In the genomic region with DNA sequence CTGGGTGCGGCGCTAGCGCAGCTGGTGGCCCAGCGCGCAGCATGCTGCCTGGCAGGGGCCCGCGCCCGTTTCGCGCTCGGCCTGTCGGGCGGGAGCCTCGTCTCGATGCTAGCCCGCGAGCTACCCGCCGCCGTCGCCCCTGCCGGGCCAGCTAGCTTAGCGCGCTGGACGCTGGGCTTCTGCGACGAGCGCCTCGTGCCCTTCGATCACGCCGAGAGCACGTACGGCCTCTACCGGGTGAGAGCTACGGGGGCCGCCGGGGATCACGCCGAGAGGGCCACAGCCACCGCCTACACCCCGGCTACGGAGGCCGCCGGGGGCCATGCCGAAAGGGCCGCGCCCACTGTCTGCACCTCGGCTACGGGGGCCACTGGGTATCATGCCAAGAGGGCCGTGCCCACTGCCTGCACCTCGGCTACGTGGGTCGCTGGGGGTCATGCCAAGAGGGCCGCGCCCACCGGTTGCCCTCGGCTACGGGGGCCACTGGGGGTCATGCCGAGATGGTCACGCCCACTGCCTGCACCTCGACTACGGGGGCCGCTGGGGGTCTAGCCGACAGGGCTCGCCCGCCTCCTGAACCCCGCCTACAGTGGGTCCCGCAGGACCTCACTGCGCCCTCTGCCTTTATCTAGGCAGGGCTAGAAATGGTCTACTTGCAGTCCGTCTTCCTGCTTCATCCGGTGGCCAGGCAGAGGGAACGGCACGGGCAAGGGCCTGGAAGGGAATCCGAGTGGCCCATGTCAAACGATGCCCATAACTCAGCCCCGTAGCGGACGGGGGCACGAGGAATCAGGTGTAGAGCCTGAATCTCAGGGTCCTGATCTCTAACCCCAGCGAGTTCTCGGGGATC, we compare ENCODE assay signal across 1 cellular context.
A peak's percentile ranks its signal among the peaks of the same experiment; 100 is the strongest.
TF ChIP-seq lines count a peak whose summit lies in the region.

No MANE protein-coding gene starts in this region.

TF ChIP-seq in HepG2, 621 proteins besides CTCF, POLR2A, EP300 and RAD21 (continued from another document and continues in another):
- 0 out of 2 replicates have a peak, but pooled peaks have one; percentile 33 for TF ChIP-seq HOMEZ (CRISPR knock-in tag; IDR thresholded peaks at IDR 0.05; ENCODE audit: low read depth)
- no peak for TF ChIP-seq TCF12 (IDR thresholded peaks at IDR 0.05)
- TF ChIP-seq TCF12 (CRISPR knock-in tag; IDR thresholded peaks at IDR 0.05): 0 out of 2 replicates have a peak, but pooled peaks have one; percentile 31
- TF ChIP-seq PAX8 (CRISPR knock-in tag; IDR thresholded peaks at IDR 0.05; ENCODE audit: borderline replicate concordance): peak; percentile 99; the same call in 1 of the 2 replicates
- peak; percentile 73 for TF ChIP-seq MLXIP (CRISPR knock-in tag; IDR thresholded peaks at IDR 0.05; ENCODE audit: borderline replicate concordance)
- peak; percentile 91; the same call in 1 of the 2 replicates for TF ChIP-seq ZNF780A (CRISPR knock-in tag; IDR thresholded peaks at IDR 0.05)
- TF ChIP-seq GATAD1 (CRISPR knock-in tag; IDR thresholded peaks at IDR 0.05): peak; percentile 89
- peak; percentile 98 for TF ChIP-seq ZNF510 (CRISPR knock-in tag; IDR thresholded peaks at IDR 0.05; ENCODE audit: low read depth)
- TF ChIP-seq, protein P1, sequence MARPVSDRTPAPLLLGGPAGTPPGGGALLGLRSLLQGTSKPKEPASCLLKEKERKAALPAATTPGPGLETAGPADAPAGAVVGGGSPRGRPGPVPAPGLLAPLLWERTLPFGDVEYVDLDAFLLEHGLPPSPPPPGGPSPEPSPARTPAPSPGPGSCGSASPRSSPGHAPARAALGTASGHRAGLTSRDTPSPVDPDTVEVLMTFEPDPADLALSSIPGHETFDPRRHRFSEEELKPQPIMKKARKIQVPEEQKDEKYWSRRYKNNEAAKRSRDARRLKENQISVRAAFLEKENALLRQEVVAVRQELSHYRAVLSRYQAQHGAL (CRISPR knock-in tag; IDR thresholded peaks at IDR 0.05; ENCODE audit: not compliant biosample characterization): peak; percentile 25
- TF ChIP-seq, protein P2, sequence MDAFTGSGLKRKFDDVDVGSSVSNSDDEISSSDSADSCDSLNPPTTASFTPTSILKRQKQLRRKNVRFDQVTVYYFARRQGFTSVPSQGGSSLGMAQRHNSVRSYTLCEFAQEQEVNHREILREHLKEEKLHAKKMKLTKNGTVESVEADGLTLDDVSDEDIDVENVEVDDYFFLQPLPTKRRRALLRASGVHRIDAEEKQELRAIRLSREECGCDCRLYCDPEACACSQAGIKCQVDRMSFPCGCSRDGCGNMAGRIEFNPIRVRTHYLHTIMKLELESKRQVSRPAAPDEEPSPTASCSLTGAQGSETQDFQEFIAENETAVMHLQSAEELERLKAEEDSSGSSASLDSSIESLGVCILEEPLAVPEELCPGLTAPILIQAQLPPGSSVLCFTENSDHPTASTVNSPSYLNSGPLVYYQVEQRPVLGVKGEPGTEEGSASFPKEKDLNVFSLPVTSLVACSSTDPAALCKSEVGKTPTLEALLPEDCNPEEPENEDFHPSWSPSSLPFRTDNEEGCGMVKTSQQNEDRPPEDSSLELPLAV (CRISPR knock-in tag; conservative IDR thresholded peaks at IDR 0.05; ENCODE audit: low read depth): no peak
- TF ChIP-seq ZNF850 (CRISPR knock-in tag; conservative IDR thresholded peaks at IDR 0.05): peak; percentile 88; the same call in 1 of the 2 replicates
- TF ChIP-seq ZNF260 (CRISPR knock-in tag; IDR thresholded peaks at IDR 0.05; ENCODE audit: borderline replicate concordance, low read depth): no peak
- no peak for TF ChIP-seq ZNF24 (IDR thresholded peaks at IDR 0.05)
- TF ChIP-seq E2F5 (CRISPR knock-in tag; conservative IDR thresholded peaks at IDR 0.05): peak; percentile 49
- TF ChIP-seq, protein P3, sequence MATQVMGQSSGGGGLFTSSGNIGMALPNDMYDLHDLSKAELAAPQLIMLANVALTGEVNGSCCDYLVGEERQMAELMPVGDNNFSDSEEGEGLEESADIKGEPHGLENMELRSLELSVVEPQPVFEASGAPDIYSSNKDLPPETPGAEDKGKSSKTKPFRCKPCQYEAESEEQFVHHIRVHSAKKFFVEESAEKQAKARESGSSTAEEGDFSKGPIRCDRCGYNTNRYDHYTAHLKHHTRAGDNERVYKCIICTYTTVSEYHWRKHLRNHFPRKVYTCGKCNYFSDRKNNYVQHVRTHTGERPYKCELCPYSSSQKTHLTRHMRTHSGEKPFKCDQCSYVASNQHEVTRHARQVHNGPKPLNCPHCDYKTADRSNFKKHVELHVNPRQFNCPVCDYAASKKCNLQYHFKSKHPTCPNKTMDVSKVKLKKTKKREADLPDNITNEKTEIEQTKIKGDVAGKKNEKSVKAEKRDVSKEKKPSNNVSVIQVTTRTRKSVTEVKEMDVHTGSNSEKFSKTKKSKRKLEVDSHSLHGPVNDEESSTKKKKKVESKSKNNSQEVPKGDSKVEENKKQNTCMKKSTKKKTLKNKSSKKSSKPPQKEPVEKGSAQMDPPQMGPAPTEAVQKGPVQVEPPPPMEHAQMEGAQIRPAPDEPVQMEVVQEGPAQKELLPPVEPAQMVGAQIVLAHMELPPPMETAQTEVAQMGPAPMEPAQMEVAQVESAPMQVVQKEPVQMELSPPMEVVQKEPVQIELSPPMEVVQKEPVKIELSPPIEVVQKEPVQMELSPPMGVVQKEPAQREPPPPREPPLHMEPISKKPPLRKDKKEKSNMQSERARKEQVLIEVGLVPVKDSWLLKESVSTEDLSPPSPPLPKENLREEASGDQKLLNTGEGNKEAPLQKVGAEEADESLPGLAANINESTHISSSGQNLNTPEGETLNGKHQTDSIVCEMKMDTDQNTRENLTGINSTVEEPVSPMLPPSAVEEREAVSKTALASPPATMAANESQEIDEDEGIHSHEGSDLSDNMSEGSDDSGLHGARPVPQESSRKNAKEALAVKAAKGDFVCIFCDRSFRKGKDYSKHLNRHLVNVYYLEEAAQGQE (IDR thresholded peaks at IDR 0.05; ENCODE audit: borderline replicate concordance in 1 of 2, low read depth in 1 of 2, low read length in 2 of 2): peak in 1 of 2 experiments; percentile 9; a peak in 1 of 4 replicates
- TF ChIP-seq ZNF101 (CRISPR knock-in tag; IDR thresholded peaks at IDR 0.05; ENCODE audit: borderline replicate concordance, low read depth): peak; percentile 89; the same call in 1 of the 2 replicates
- no peak for TF ChIP-seq ZKSCAN1 (IDR thresholded peaks at IDR 0.05; ENCODE audit: low read length)
- peak; percentile 70 for TF ChIP-seq MZF1 (CRISPR knock-in tag; IDR thresholded peaks at IDR 0.05; ENCODE audit: borderline replicate concordance)
- peak; percentile 95 for TF ChIP-seq ZNF343 (CRISPR knock-in tag; IDR thresholded peaks at IDR 0.05)
- TF ChIP-seq, protein P4, sequence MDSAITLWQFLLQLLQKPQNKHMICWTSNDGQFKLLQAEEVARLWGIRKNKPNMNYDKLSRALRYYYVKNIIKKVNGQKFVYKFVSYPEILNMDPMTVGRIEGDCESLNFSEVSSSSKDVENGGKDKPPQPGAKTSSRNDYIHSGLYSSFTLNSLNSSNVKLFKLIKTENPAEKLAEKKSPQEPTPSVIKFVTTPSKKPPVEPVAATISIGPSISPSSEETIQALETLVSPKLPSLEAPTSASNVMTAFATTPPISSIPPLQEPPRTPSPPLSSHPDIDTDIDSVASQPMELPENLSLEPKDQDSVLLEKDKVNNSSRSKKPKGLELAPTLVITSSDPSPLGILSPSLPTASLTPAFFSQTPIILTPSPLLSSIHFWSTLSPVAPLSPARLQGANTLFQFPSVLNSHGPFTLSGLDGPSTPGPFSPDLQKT (CRISPR knock-in tag; IDR thresholded peaks at IDR 0.05; ENCODE audit: borderline replicate concordance): peak; percentile 56; the same call in 1 of the 2 replicates
- TF ChIP-seq FOXM1 (CRISPR knock-in tag; IDR thresholded peaks at IDR 0.05): no peak
- TF ChIP-seq, protein P5, sequence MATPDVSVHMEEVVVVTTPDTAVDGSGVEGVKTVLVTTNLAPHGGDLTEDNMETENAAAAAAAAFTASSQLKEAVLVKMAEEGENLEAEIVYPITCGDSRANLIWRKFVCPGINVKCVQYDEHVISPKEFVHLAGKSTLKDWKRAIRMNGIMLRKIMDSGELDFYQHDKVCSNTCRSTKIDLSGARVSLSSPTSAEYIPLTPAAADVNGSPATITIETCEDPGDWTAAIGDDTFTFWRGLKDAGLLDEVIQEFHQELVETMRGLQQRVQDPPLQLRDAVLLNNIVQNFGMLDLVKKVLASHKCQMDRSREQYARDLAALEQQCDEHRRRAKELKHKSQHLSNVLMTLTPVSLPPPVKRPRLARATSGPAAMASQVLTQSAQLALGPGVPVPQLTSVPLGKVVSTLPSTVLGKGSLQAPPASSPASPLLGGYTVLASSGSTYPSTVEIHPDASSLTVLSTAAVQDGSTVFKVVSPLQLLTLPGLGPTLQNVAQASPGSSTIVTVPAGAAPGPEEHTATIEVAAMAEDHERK (CRISPR knock-in tag; IDR thresholded peaks at IDR 0.05; ENCODE audit: low read depth): peak; percentile 73; the same call in 1 of the 2 replicates
- TF ChIP-seq E2F2 (CRISPR knock-in tag; IDR thresholded peaks at IDR 0.05; ENCODE audit: borderline replicate concordance): peak; percentile 35; the same call in 1 of the 2 replicates
- TF ChIP-seq BCLAF1 (IDR thresholded peaks at IDR 0.05): no peak
- TF ChIP-seq KLF11 (CRISPR knock-in tag; IDR thresholded peaks at IDR 0.05): peak; percentile 69; the same call in 1 of the 2 replicates
- TF ChIP-seq, protein P6, sequence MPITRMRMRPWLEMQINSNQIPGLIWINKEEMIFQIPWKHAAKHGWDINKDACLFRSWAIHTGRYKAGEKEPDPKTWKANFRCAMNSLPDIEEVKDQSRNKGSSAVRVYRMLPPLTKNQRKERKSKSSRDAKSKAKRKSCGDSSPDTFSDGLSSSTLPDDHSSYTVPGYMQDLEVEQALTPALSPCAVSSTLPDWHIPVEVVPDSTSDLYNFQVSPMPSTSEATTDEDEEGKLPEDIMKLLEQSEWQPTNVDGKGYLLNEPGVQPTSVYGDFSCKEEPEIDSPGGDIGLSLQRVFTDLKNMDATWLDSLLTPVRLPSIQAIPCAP (CRISPR knock-in tag; IDR thresholded peaks at IDR 0.05; ENCODE audit: low read depth): peak; percentile 94
- TF ChIP-seq, protein P7, sequence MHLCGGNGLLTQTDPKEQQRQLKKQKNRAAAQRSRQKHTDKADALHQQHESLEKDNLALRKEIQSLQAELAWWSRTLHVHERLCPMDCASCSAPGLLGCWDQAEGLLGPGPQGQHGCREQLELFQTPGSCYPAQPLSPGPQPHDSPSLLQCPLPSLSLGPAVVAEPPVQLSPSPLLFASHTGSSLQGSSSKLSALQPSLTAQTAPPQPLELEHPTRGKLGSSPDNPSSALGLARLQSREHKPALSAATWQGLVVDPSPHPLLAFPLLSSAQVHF (CRISPR knock-in tag; IDR thresholded peaks at IDR 0.05): peak; percentile 92
- no peak for TF ChIP-seq MBD4 (IDR thresholded peaks at IDR 0.05; ENCODE audit: borderline replicate concordance, low read length)
